ENCODE assay signal across 8 cellular contexts in genomic region chr18:811192-812122, GRCh38. TPM values are rescaled to one million over a fixed set of nuclear protein-coding genes. Genes with fewer than 3 reads are reported as not detected.
DNase-seq lines count a peak whose midpoint lies in the region; ATAC-seq, FAIRE-seq and TF ChIP-seq lines count a peak whose summit lies in the region.

No MANE protein-coding gene starts in this region.

- TF ChIP-seq CTCF in MM.1S (IDR thresholded peaks at IDR 0.05; ENCODE audit: low read length) (no peak), brain (conservative IDR thresholded peaks at IDR 0.05) (no peak), kidney (IDR thresholded peaks at IDR 0.05; ENCODE audit: borderline replicate concordance, extremely low read depth, insufficient read depth) (no peak)

- DNase-seq in NCI-H345 (lab: John Stamatoyannopoulos, UW) (peak; percentile 41), NCI-H345 treated with DMSO at 0.1 percent for 48 hours (lab: John Stamatoyannopoulos, UW; ENCODE audit: unreplicated experiment) (no peak), HAP-1 (ENCODE audit: low spot score in 2 of 2) (peak; percentile 45 to 59), MM.1S (no peak), kidney (peak; percentile 85), SKM-1 treated with dmso at 0.1 percent for 144 hours (lab: John Stamatoyannopoulos, UW; ENCODE audit: unreplicated experiment) (no peak)

- no peaks in the 10 kb centered on the region for H3K9me2 ChIP-seq in MM.1S (replicated peaks; ENCODE audit: insufficient read depth, low read length)

- H3K27ac Mint-ChIP-seq in brain: peak overlapping the region; percentile 81 to 98 (median 89)
- no peak overlapping the region for H3K27ac Mint-ChIP-seq in stimulated activated memory B cell treated with anti-CD40 and anti-IgM and Interleukin-4, amounts not matched to agents 10 μg/mL and 1 μg/mL and 100 μg/mL, for 72 hours

- FAIRE-seq in kidney (lab: Jason Lieb, UNC): no peak

- H3K9me3 ChIP-seq in HAP-1 (no peaks in the 10 kb centered on the region), MM.1S (replicated peaks; ENCODE audit: insufficient read depth, low read length) (no peaks in the 10 kb centered on the region), kidney (ENCODE audit: control insufficient read depth in 1 of 2, low read length in 2 of 2) (no peaks in the 10 kb centered on the region)

- peaks cover 28% of the 10 kb centered on the region for H3K79me2 ChIP-seq in MM.1S (ENCODE audit: low read length)

- peak overlapping the region; percentile 84 for H2AFZ ChIP-seq in MM.1S (ENCODE audit: low read length)

- peak overlapping the region; percentile 92 to 99 (median 95) for H3K4me3 Mint-ChIP-seq in brain
- H3K4me3 Mint-ChIP-seq in stimulated activated memory B cell treated with anti-CD40 and anti-IgM and Interleukin-4, amounts not matched to agents 10 μg/mL and 1 μg/mL and 100 μg/mL, for 72 hours: peak overlapping the region; percentile 66

- H3K9me3 Mint-ChIP-seq in brain: peaks cover 0 to 5% (median 0%) of the 10 kb centered on the region in 5 experiments
- H3K9me3 Mint-ChIP-seq in stimulated activated memory B cell treated with anti-CD40 and anti-IgM and Interleukin-4, amounts not matched to agents 10 μg/mL and 1 μg/mL and 100 μg/mL, for 72 hours: peaks cover 8% of the 10 kb centered on the region

- no peaks in the 10 kb centered on the region; the same call in 1 of the 2 replicates for H4K20me1 ChIP-seq in MM.1S (ENCODE audit: insufficient read depth, low read length)

- H3K4me1 ChIP-seq in HAP-1 (peaks cover 12% of the 10 kb centered on the region), MM.1S (ENCODE audit: low read length) (peaks cover 14% of the 10 kb centered on the region; the same call in 1 of the 2 replicates), kidney (ENCODE audit: control insufficient read depth in 1 of 2, insufficient read depth in 1 of 2, low read depth in 1 of 2, low read length in 2 of 2) (peaks cover 5 to 10% of the 10 kb centered on the region in 2 donors)

- peaks cover 30% of the 10 kb centered on the region for H3K27me3 Mint-ChIP-seq in brain
- peaks cover 73% of the 10 kb centered on the region for H3K27me3 Mint-ChIP-seq in stimulated activated memory B cell treated with anti-CD40 and anti-IgM and Interleukin-4, amounts not matched to agents 10 μg/mL and 1 μg/mL and 100 μg/mL, for 72 hours

- H3K27me3 ChIP-seq in HAP-1 (ENCODE audit: low read depth): no peaks in the 10 kb centered on the region
- H3K27me3 ChIP-seq in MM.1S (replicated peaks; ENCODE audit: insufficient read depth, low read length): peaks cover 16% of the 10 kb centered on the region

- H3K36me3 ChIP-seq in HAP-1 (replicated peaks) (no peaks in the 10 kb centered on the region), MM.1S (replicated peaks; ENCODE audit: insufficient read depth, low read length) (no peaks in the 10 kb centered on the region), kidney (ENCODE audit: control insufficient read depth in 1 of 2, insufficient read depth in 2 of 2, low read length in 2 of 2) (no peaks in the 10 kb centered on the region)

- intact Hi-C loops in kidney (cut with DNase I): no loop called here

- H3K4me1 Mint-ChIP-seq in brain: peaks cover 56% of the 10 kb centered on the region
- H3K4me1 Mint-ChIP-seq in stimulated activated memory B cell treated with anti-CD40 and anti-IgM and Interleukin-4, amounts not matched to agents 10 μg/mL and 1 μg/mL and 100 μg/mL, for 72 hours: peaks cover 19% of the 10 kb centered on the region

- H3K36me3 Mint-ChIP-seq in brain: no peaks in the 10 kb centered on the region
- H3K36me3 Mint-ChIP-seq in stimulated activated memory B cell treated with anti-CD40 and anti-IgM and Interleukin-4, amounts not matched to agents 10 μg/mL and 1 μg/mL and 100 μg/mL, for 72 hours: peaks cover 4% of the 10 kb centered on the region

- peak; percentile 16 for ATAC-seq in stimulated activated memory B cell treated with anti-CD40 and anti-IgM and Interleukin-4, amounts not matched to agents 10 μg/mL and 1 μg/mL and 100 μg/mL, for 72 hours

- no peak overlapping the region for H3K27ac ChIP-seq in MM.1S (ENCODE audit: low read length)
- H3K27ac ChIP-seq in kidney (ENCODE audit: low read depth in 2 of 2, low read length in 2 of 2): peak overlapping the region; percentile 56 to 92

- H3K9ac ChIP-seq in MM.1S (ENCODE audit: low read length) (peak overlapping the region; percentile 64), kidney (ENCODE audit: low read length in 2 of 2) (peak overlapping the region; percentile 70 to 83)

- H3F3A ChIP-seq in MM.1S (ENCODE audit: insufficient read depth, low read length): peaks cover 17% of the 10 kb centered on the region

- H3K4me3 ChIP-seq in HAP-1: peak overlapping the region; percentile 87
- peak overlapping the region; percentile 93 for H3K4me3 ChIP-seq in MM.1S (ENCODE audit: low read length)
- peak overlapping the region; percentile 86 to 91 for H3K4me3 ChIP-seq in kidney (ENCODE audit: low read length in 2 of 2)

- H3K4me2 ChIP-seq in MM.1S (ENCODE audit: low read depth, low read length): peak overlapping the region; percentile 77

- in situ Hi-C loops in HAP-1 (cut with MboI; ENCODE audit: low sequenced_read_pairs): no loop called here

RNA-seq across cellular contexts. Expression of gene YES1, which starts 0.6 kb away (rescaled TPM):
- 8.2 TPM for polyA plus RNA-seq in brain (ENCODE audit: insufficient read depth, low read depth, low replicate concordance)
- total RNA-seq in kidney: 48.5 TPM
- polyA plus RNA-seq in kidney (ENCODE audit: insufficient read depth, low read depth, low replicate concordance): 12.6 TPM

Comparison
In these comparisons a context has a peak if more than half of its experiments do, and no peak if none do; other contexts are left out.
1. DNase-seq: peak in NCI-H345 (single experiment), HAP-1 (2 of 2) and kidney (single experiment); none in NCI-H345 treated with DMSO at 0.1 percent for 48 hours (single experiment), MM.1S (single experiment) and SKM-1 treated with dmso at 0.1 percent for 144 hours (single experiment).
2. Peak in every context shown above with its lines, with median percentiles within 50 percentile points of each other: H3K4me3 ChIP-seq.